In the genomic region with DNA sequence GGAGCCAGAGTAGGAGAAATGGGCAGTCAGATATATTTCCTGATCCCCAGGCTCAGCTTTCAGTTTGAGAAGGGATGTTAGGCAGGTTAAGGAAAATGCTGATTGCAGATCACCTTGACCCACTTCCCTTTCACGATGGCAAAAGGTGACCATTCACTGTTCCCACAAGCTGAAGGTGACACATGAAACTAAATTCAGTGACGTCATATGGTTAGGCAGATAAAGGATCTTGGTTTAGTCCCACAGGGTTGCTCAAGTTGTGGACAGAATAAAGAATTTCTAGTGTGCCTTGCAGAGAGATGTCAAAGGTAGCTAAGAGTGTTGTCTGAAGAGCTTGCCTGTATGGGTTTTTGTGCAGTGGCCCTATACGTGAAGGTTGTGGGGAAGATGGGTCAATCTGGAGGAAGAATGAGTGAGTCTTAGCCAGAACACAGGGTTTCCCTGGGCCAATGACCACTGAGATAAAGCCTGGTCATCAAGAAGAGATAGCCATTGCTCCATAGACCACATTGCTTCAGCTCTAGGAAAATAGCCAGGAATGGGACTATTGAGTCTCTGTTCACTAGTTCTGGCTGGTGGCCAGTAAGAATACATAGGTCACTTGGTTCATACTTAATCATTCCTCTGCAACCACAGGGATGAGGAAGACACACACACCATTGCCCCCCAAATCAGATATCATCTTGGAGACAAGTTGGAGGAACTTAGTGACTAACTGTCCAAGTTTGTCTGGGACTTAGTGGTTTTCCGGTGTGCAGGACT, we compare ENCODE assay signal across 16 cellular contexts.
DNase-seq lines count a peak whose midpoint lies in the region; ATAC-seq and TF ChIP-seq lines count a peak whose summit lies in the region.
"Had no signal": no experiment of that assay in that cellular context is flagged by ENCODE, and none has a peak within 500 bp of the region (broad histone marks: within the 10 kb centered on the region; RNA-seq: fewer than 3 reads in every experiment).

No MANE protein-coding gene starts in this region.

- H3K9me3 ChIP-seq in left lung (peaks cover 0 to 21% of the 10 kb centered on the region in 2 donors), testis (no peaks in the 10 kb centered on the region), thyroid gland (no peaks in the 10 kb centered on the region)

- H3K27me3 ChIP-seq in brain microvascular endothelial cell (replicated peaks) (no peaks in the 10 kb centered on the region), left lung (peaks cover 0 to 5% of the 10 kb centered on the region in 2 donors), testis (no peaks in the 10 kb centered on the region), thyroid gland (no peaks in the 10 kb centered on the region)
- H3K27me3 ChIP-seq: spleen had no signal

- no peak for TF ChIP-seq POLR2A in testis (IDR thresholded peaks at IDR 0.05)
- TF ChIP-seq POLR2A in thyroid gland (IDR thresholded peaks at IDR 0.05), result no peak

- H3K4me1 ChIP-seq in left lung (no peaks in the 10 kb centered on the region), testis (no peaks in the 10 kb centered on the region), thyroid gland (no peaks in the 10 kb centered on the region)
- H3K4me1 ChIP-seq: parathyroid adenoma, spleen had no signal

- ATAC-seq in left lung (peak; percentile 34), GM21447 (IDR thresholded peaks at IDR 0.05; ENCODE audit: unreplicated experiment) (no peak), HG03097 (IDR thresholded peaks at IDR 0.05; ENCODE audit: low FRiP score, unreplicated experiment) (no peak)

- TF ChIP-seq CTCF in AG09309 (IDR thresholded peaks at IDR 0.05; ENCODE audit: control insufficient read depth, insufficient read depth, low read depth, low read length, missing control alignments) (no peak), brain microvascular endothelial cell (IDR thresholded peaks at IDR 0.05; ENCODE audit: low read depth, low read length, missing control alignments) (no peak), left lung (IDR thresholded peaks at IDR 0.05) (no peak), testis (IDR thresholded peaks at IDR 0.05) (no peak), thyroid gland (IDR thresholded peaks at IDR 0.05) (no peak)

- no peak overlapping the region for H3K4me3 ChIP-seq in AG09309 (ENCODE audit: control insufficient read depth, low read depth, low read length)
- no peak overlapping the region for H3K4me3 ChIP-seq in brain microvascular endothelial cell (ENCODE audit: low read depth, low read length)
- H3K4me3 ChIP-seq in left lung, result no peak overlapping the region
- no peak overlapping the region for H3K4me3 ChIP-seq in testis
- no peak overlapping the region for H3K4me3 ChIP-seq in thyroid gland (replicated peaks in 1 of 3)
- H3K4me3 ChIP-seq: spleen had no signal

- intact Hi-C loops in left lung (cut with DNase I) (no loop called here), testis (cut with DNase I; ENCODE audit: low total_unique reads) (no loop called here), thyroid gland (cut with DNase I) (no loop called here)

- H3K27ac ChIP-seq in brain microvascular endothelial cell (no peak overlapping the region), left lung (no peak overlapping the region), testis (no peak overlapping the region), thyroid gland (no peak overlapping the region)
- H3K27ac ChIP-seq: parathyroid adenoma, spleen had no signal

- no peaks in the 10 kb centered on the region for H3K36me3 ChIP-seq in brain microvascular endothelial cell (replicated peaks)
- H3K36me3 ChIP-seq in left lung, result no peaks in the 10 kb centered on the region
- H3K36me3 ChIP-seq in testis (ENCODE audit: low read depth, missing control alignments), result no peaks in the 10 kb centered on the region
- H3K36me3 ChIP-seq in thyroid gland, result no peaks in the 10 kb centered on the region
- H3K36me3 ChIP-seq: spleen had no signal

- in situ Hi-C loops in brain microvascular endothelial cell (cut with HindIII; ENCODE audit: low pct_ligation_motif_present, low sequenced_read_pairs), result no loop called here

- DNase-seq in AG09309 (ENCODE audit: low read depth) (peak; percentile 84), HT1080 (ENCODE audit: low read depth) (peak; percentile 97), brain microvascular endothelial cell (peak; percentile 86), left lung (no peak), testis (no peak), thyroid gland (no peak)
- DNase-seq: activated CD4-positive, alpha-beta T cell treated with anti-CD3 and anti-CD28 coated beads for 1 hour; activated naive CD8-positive, alpha-beta T cell treated with anti-CD3 and anti-CD28 coated beads, Interleukin-2, amount 10 ng/mL, durations not matched to agents 7 days and 5 days; activated T-cell treated with anti-CD3 and anti-CD28 coated beads, Interleukin-2, amount 50 U/mL, for 1 hour; DMS79 treated with DMSO at 0.1 percent for 48 hours; NCI-H1436; NCI-H524; spleen had no signal

- WGBS in testis, 2 donors, result 86 to 88% methylated on average over 4 of the region's 4 CpGs
- WGBS in thyroid gland, 2 donors, result 85 to 89% methylated on average over 4 of the region's 4 CpGs

Comparison
In these comparisons a context has a peak if more than half of its experiments do, and no peak if none do; other contexts are left out.
1. DNase-seq: peak in AG09309 (single experiment), HT1080 (single experiment) and brain microvascular endothelial cell (single experiment); none in left lung (0 of 2), testis (single experiment) and thyroid gland (0 of 2).